ENCODE assay signal across 19 cellular contexts in genomic region chr6:45072673-45073072, GRCh38.
"Had no signal": no experiment of that assay in that cellular context is flagged by ENCODE, and none has a peak within 500 bp of the region (broad histone marks: within the 10 kb centered on the region; RNA-seq: fewer than 3 reads in every experiment).

No MANE protein-coding gene starts in this region.

- H3K9me3 Mint-ChIP-seq: central memory CD8-positive, alpha-beta T cell had no signal

- H3K27me3 Mint-ChIP-seq: brain; central memory CD8-positive, alpha-beta T cell; memory B cell; stimulated activated naive CD8-positive, alpha-beta T cell treated with anti-CD3 and anti-CD28 coated beads, Interleukin-15, Interleukin-2, amounts not matched to agents 100 ng/mL and 50 ng/mL, for 24 hours had no signal

- H3K27ac ChIP-seq: coronary artery, suprapubic skin, transverse colon, uterus, WERI-Rb-1 had no signal

- H3K4me3 ChIP-seq: coronary artery, suprapubic skin, transverse colon, uterus had no signal

- H3K4me1 ChIP-seq: suprapubic skin, uterus had no signal

- H3K4me3 Mint-ChIP-seq: activated T-helper 1 cell treated with anti-CD3 and anti-CD28 coated beads, Interleukin-12 subunit alpha, Interleukin-12 subunit beta, Interleukin-2, Interleukin-4 antibody, amounts not matched to agents 30 ng/mL and 10 ng/mL and 1 ng/mL, durations not matched to agents 14 hours and 24 hours and 36 hours; brain; central memory CD8-positive, alpha-beta T cell; memory B cell; nephron; stimulated activated naive CD8-positive, alpha-beta T cell treated with anti-CD3 and anti-CD28 coated beads, Interleukin-15, Interleukin-2, amounts not matched to agents 100 ng/mL and 50 ng/mL, for 24 hours had no signal

- ATAC-seq: activated naive CD4-positive, alpha-beta T cell treated with anti-CD3 and anti-CD28 coated beads, Interleukin-2, amount 50 U/mL, for 72 hours had no signal

- H3K36me3 ChIP-seq: suprapubic skin, transverse colon, uterus, WERI-Rb-1 had no signal

- H3K4me1 Mint-ChIP-seq: nephron had no signal

- H3K27me3 ChIP-seq: suprapubic skin, transverse colon, uterus had no signal

- H3K9me3 ChIP-seq: suprapubic skin, uterus had no signal

- DNase-seq: activated CD4-positive, alpha-beta T cell treated with anti-CD3 and anti-CD28 coated beads for 1 hour; activated CD4-positive, alpha-beta T cell treated with anti-CD3 and anti-CD28 coated beads, Interleukin-2, amount 50 U/mL, for 4 hours; activated gamma-delta T cell treated with Interleukin-2 at 50 U/mL for 16 hours; stimulated activated CD4-positive, alpha-beta T cell treated with anti-CD3 and anti-CD28 coated beads, Interleukin-12 subunit alpha, Interleukin-12 subunit beta, amount 100 ng/mL, for 4 hours; stimulated activated CD4-positive, alpha-beta T cell treated with anti-CD3 and anti-CD28 coated beads, Interleukin-1b, Interleukin-23, amount 100 ng/mL, for 48 hours; SW 1271; transverse colon; uterus; WERI-Rb-1 had no signal

- H3K27ac Mint-ChIP-seq: activated naive CD4-positive, alpha-beta T cell treated with anti-CD3 and anti-CD28 coated beads, Interleukin-2, amount 50 U/mL, for 72 hours; activated T-helper 1 cell treated with anti-CD3 and anti-CD28 coated beads, Interleukin-12 subunit alpha, Interleukin-12 subunit beta, Interleukin-2, Interleukin-4 antibody, amounts not matched to agents 30 ng/mL and 10 ng/mL and 1 ng/mL, durations not matched to agents 14 hours and 24 hours and 36 hours; brain; memory B cell; nephron; stimulated activated naive CD8-positive, alpha-beta T cell treated with anti-CD3 and anti-CD28 coated beads, Interleukin-15, Interleukin-2, amounts not matched to agents 100 ng/mL and 50 ng/mL, for 24 hours had no signal

- FAIRE-seq: endometrium had no signal
